ENCODE assay signal across 17 cellular contexts in the genomic region with DNA sequence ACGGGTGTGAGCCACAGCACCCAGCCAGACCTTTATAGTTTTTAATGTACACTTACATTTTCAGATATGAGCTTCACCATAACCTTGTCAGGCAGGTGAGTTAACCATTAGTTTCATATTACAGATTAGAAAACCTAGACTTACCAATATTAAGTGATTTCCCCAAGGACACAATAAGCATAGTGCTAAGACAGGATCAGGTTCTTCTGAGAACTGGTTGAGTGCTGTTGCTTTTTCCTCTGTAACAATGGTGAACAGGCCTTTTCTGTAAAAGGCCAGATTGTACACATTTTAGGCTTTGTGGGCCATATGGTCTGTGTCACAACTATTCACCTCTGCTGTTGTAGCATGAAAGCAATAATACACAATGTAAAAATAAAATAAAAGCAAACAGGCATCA.
"Had no signal": no experiment of that assay in that cellular context is flagged by ENCODE, and none has a peak within 500 bp of the region (broad histone marks: within the 10 kb centered on the region; RNA-seq: fewer than 3 reads in every experiment).

No MANE protein-coding gene starts in this region.

- H3K27me3 Mint-ChIP-seq: activated naive CD8-positive, alpha-beta T cell treated with anti-CD3 and anti-CD28 coated beads, Interleukin-2, amount 10 ng/mL, durations not matched to agents 7 days and 5 days; effector memory CD8-positive, alpha-beta T cell; progenitor cell of endocrine pancreas had no signal

- ATAC-seq: activated CD4-positive, CD25-positive, alpha-beta regulatory T cell treated with anti-CD3 and anti-CD28 coated beads, Interleukin-2, amount 50 U/mL, for 24 hours; effector memory CD8-positive, alpha-beta T cell; heart left ventricle; lower lobe of right lung had no signal

- H3K27me3 ChIP-seq: brain microvascular endothelial cell, heart left ventricle, right atrium auricular region, tibial artery, uterus had no signal

- H3K4me3 Mint-ChIP-seq: activated naive CD8-positive, alpha-beta T cell treated with anti-CD3 and anti-CD28 coated beads, Interleukin-2, amount 10 ng/mL, durations not matched to agents 7 days and 5 days; activated T-helper 1 cell treated with anti-CD3 and anti-CD28 coated beads, Interleukin-12 subunit alpha, Interleukin-12 subunit beta, Interleukin-2, Interleukin-4 antibody, amounts not matched to agents 30 ng/mL and 10 ng/mL and 1 ng/mL, durations not matched to agents 14 hours and 24 hours and 36 hours; effector memory CD8-positive, alpha-beta T cell; nephron progenitor cell had no signal

- H3K9me3 Mint-ChIP-seq: activated naive CD8-positive, alpha-beta T cell treated with anti-CD3 and anti-CD28 coated beads, Interleukin-2, amount 10 ng/mL, durations not matched to agents 7 days and 5 days; activated T-helper 1 cell treated with anti-CD3 and anti-CD28 coated beads, Interleukin-12 subunit alpha, Interleukin-12 subunit beta, Interleukin-2, Interleukin-4 antibody, amounts not matched to agents 30 ng/mL and 10 ng/mL and 1 ng/mL, durations not matched to agents 14 hours and 24 hours and 36 hours; effector memory CD8-positive, alpha-beta T cell; nephron progenitor cell had no signal

- H3K4me1 ChIP-seq: lower lobe of right lung, tibial artery, uterus had no signal

- H3K27ac ChIP-seq: brain microvascular endothelial cell, epithelial cell of prostate, heart left ventricle, lower lobe of right lung, right atrium auricular region, tibial artery, uterus had no signal

- H3K36me3 Mint-ChIP-seq: activated naive CD8-positive, alpha-beta T cell treated with anti-CD3 and anti-CD28 coated beads, Interleukin-2, amount 10 ng/mL, durations not matched to agents 7 days and 5 days had no signal

- H3K4me1 Mint-ChIP-seq: activated naive CD8-positive, alpha-beta T cell treated with anti-CD3 and anti-CD28 coated beads, Interleukin-2, amount 10 ng/mL, durations not matched to agents 7 days and 5 days had no signal

- H3K4me3 ChIP-seq: heart left ventricle, lower lobe of right lung, right atrium auricular region, tibial artery, uterus had no signal

- DNase-seq: activated naive CD8-positive, alpha-beta T cell treated with anti-CD3 and anti-CD28 coated beads, Interleukin-2, amount 10 ng/mL, durations not matched to agents 7 days and 5 days; brain microvascular endothelial cell; dermis blood vessel endothelial cell; effector memory CD8-positive, alpha-beta T cell; heart left ventricle; lower lobe of right lung; nephron progenitor cell; occipital lobe; stimulated activated CD4-positive, alpha-beta T cell treated with anti-CD3 and anti-CD28 coated beads, Interleukin-2, amount 100 ng/mL, for 48 hours; stimulated activated naive CD4-positive, alpha-beta T cell; tibial artery; uterus had no signal

- H3K36me3 ChIP-seq: brain microvascular endothelial cell, heart left ventricle, lower lobe of right lung, right atrium auricular region, tibial artery, uterus had no signal

- H3K27ac Mint-ChIP-seq: activated naive CD8-positive, alpha-beta T cell treated with anti-CD3 and anti-CD28 coated beads, Interleukin-2, amount 10 ng/mL, durations not matched to agents 7 days and 5 days; activated T-helper 1 cell treated with anti-CD3 and anti-CD28 coated beads, Interleukin-12 subunit alpha, Interleukin-12 subunit beta, Interleukin-2, Interleukin-4 antibody, amounts not matched to agents 30 ng/mL and 10 ng/mL and 1 ng/mL, durations not matched to agents 14 hours and 24 hours and 36 hours; effector memory CD8-positive, alpha-beta T cell; nephron progenitor cell had no signal

- H3K9me3 ChIP-seq: heart left ventricle, lower lobe of right lung, right atrium auricular region, tibial artery, uterus had no signal
